Comparison of ENCODE assay signal across 12 cellular contexts in genomic region chr16:84176192-84177053, GRCh38. TPM values are rescaled to one million over a fixed set of nuclear protein-coding genes. Genes with fewer than 3 reads are reported as not detected.
DNase-seq lines count a peak whose midpoint lies in the region; ATAC-seq and TF ChIP-seq lines count a peak whose summit lies in the region.
"Had no signal": no experiment of that assay in that cellular context is flagged by ENCODE, and none has a peak within 500 bp of the region (broad histone marks: within the 10 kb centered on the region; RNA-seq: fewer than 3 reads in every experiment).

No MANE protein-coding gene starts in this region.

- DNase-seq in PC-3, result no peak
- no peak for DNase-seq in epithelial cell of prostate (ENCODE audit: low read depth, low spot score)
- DNase-seq in tibial artery, result no peak
- no peak for DNase-seq in omental fat pad (ENCODE audit: low spot score)
- no peak for DNase-seq in SHP77 treated with DMSO at 0.1 percent for 48 hours (lab: John Stamatoyannopoulos, UW)
- no peak for DNase-seq in HUDEP-2 (lab: John Stamatoyannopoulos, UW; ENCODE audit: unreplicated experiment in 76 of 76)
- DNase-seq: activated gamma-delta T cell; NCI-H1092 treated with DMSO at 0.1 percent for 48 hours; stimulated activated naive B cell treated with anti-CD40 and anti-IgM and Interleukin-4, amounts not matched to agents 10 μg/mL and 1 μg/mL and 100 μg/mL, for 72 hours; WERI-Rb-1 had no signal

- H3K9me3 ChIP-seq in PC-3 (ENCODE audit: low read length) (no peaks in the 10 kb centered on the region), muscle layer of duodenum (ENCODE audit: control insufficient read depth in 1 of 2, low read length in 2 of 2) (no peaks in the 10 kb centered on the region), tibial artery (no peaks in the 10 kb centered on the region)

- peak overlapping the region; percentile 63; the same call in 1 of the 2 replicates for H3K4me2 ChIP-seq in PC-3 (ENCODE audit: low read length)

- H4K20me1 ChIP-seq in PC-3 (ENCODE audit: low read length), result no peaks in the 10 kb centered on the region

- H3K27ac ChIP-seq in PC-3 (ENCODE audit: low read length) (peak overlapping the region; percentile 46), epithelial cell of prostate (peak overlapping the region; percentile 49), muscle layer of duodenum (ENCODE audit: low read length) (peak overlapping the region; percentile 8), tibial artery (peak overlapping the region; percentile 77 to 82)
- H3K27ac ChIP-seq: WERI-Rb-1 had no signal

- no TSS peak for BruUV-seq in PC-3 (replicated peaks; lab: Mats Ljungman, UMichigan)

- no peak overlapping the region for H3K9ac ChIP-seq in PC-3 (ENCODE audit: low read length)

- H3K79me2 ChIP-seq in PC-3 (ENCODE audit: low read length), result no peaks in the 10 kb centered on the region

- CTCF ChIA-PET in PC-3 (lab: Charles Lee), result interaction anchor here (1.6 kb wide), 1 partner anchor 10 kb away, joined by 5 read pairs; the partner anchor contains the start of gene TAF1C

- no peaks in the 10 kb centered on the region for H3F3A ChIP-seq in PC-3 (ENCODE audit: low read length, unreplicated experiment)

- ATAC-seq in PC-3 (no peak), omental fat pad (ENCODE audit: low FRiP score) (no peak), GM18867 (IDR thresholded peaks at IDR 0.05; ENCODE audit: unreplicated experiment) (no peak)

- H3K4me3 ChIP-seq in PC-3 (ENCODE audit: low read length) (no peak overlapping the region), muscle layer of duodenum (ENCODE audit: low read depth in 1 of 2, low read length in 2 of 2) (no peak overlapping the region), tibial artery (no peak overlapping the region)

- POLR2A ChIA-PET in PC-3 (lab: Charles Lee; ENCODE audit: unreplicated experiment), result interaction anchor here (0.6 kb wide), 2 partner anchors 132 to 192 kb away, joined by 3 to 5 read pairs; partner anchors contain the start of gene ATP2C2

- no peaks in the 10 kb centered on the region for H3K9me2 ChIP-seq in PC-3 (replicated peaks; ENCODE audit: low read length)

- no peaks in the 10 kb centered on the region for H3K36me3 ChIP-seq in PC-3 (ENCODE audit: low read depth, low read length)
- H3K36me3 ChIP-seq in muscle layer of duodenum (ENCODE audit: control insufficient read depth in 1 of 2, insufficient read depth in 2 of 2, low read length in 2 of 2), result peaks cover 10 to 31% of the 10 kb centered on the region in 2 donors
- H3K36me3 ChIP-seq in tibial artery, result peaks cover 25 to 33% (median 32%) of the 10 kb centered on the region in 3 donors
- H3K36me3 ChIP-seq: WERI-Rb-1 had no signal

- H2AFZ ChIP-seq in PC-3 (ENCODE audit: low read length), result no peak overlapping the region

- intact Hi-C loops in PC-3 (cut with micrococcal nuclease) (loop anchor here (5.0 kb wide), 1 partner anchor 219 kb away; no protein-coding TSS in a partner anchor), tibial artery (cut with DNase I; ENCODE audit: low total_unique reads) (no loop called here)

- H3K4me1 ChIP-seq in PC-3 (ENCODE audit: insufficient read depth, low read length), result peaks cover 20% of the 10 kb centered on the region
- H3K4me1 ChIP-seq in muscle layer of duodenum (ENCODE audit: control insufficient read depth in 1 of 2, insufficient read depth in 2 of 2, low read length in 2 of 2), result peaks cover 13 to 28% of the 10 kb centered on the region in 2 donors
- H3K4me1 ChIP-seq in tibial artery, result peaks cover 0 to 35% (median 31%) of the 10 kb centered on the region in 4 donors

- TF ChIP-seq CTCF in PC-3 (conservative IDR thresholded peaks at IDR 0.05; ENCODE audit: low read depth, low read length), result no peak
- TF ChIP-seq CTCF in tibial artery (IDR thresholded peaks at IDR 0.05), result no peak
- no peak for TF ChIP-seq CTCF in omental fat pad (IDR thresholded peaks at IDR 0.05)

- H3K27me3 ChIP-seq in PC-3 (ENCODE audit: low read length) (no peaks in the 10 kb centered on the region), muscle layer of duodenum (ENCODE audit: low read depth, low read length) (no peaks in the 10 kb centered on the region), tibial artery (no peaks in the 10 kb centered on the region)

RNA-seq across cellular contexts. Expression of gene TAF1C, which starts 10.4 kb away (rescaled TPM):
- total RNA-seq in PC-3 (2014; rRNA removed) (21.8 and 28.0 TPM in 2 replicates), omental fat pad (10 to 100 TPM; 24.4 to 73.9 (median 33.3) TPM)

RNA-seq across cellular contexts. Expression of gene ADAD2, which starts 14.5 kb away (rescaled TPM):
- not detected in 2 replicates for total RNA-seq in PC-3 (2014; rRNA removed)
- 1 to 10 TPM in 2 of 4 donors, under 1 TPM in 1, not detected in 1; 0.19 to 4.3 (median 1.6) TPM for total RNA-seq in omental fat pad

RNA-seq across cellular contexts. Expression of gene DNAAF1, which starts 31.3 kb away (rescaled TPM):
- total RNA-seq in PC-3 (2014; rRNA removed) (not detected in 2 replicates), omental fat pad (under 1 TPM in 3 of 4 donors, not detected in 1; 0.28 to 0.48 (median 0.32) TPM)

RNA-seq across cellular contexts. Expression of gene HSDL1, which starts 31.4 kb away (rescaled TPM):
- total RNA-seq in PC-3 (2014; rRNA removed) (9.7 and 13.3 TPM in 2 replicates), omental fat pad (10 to 100 TPM in 3 of 4 donors, 1 to 10 TPM in 1; 8.8 to 21.4 (median 15.8) TPM)

RNA-seq across cellular contexts. Expression of gene MBTPS1, which starts 59.7 kb away (rescaled TPM):
- total RNA-seq in PC-3 (2014; rRNA removed) (56.1 and 56.6 TPM in 2 replicates), omental fat pad (100 to 1,000 TPM in 1 of 4 donors, 10 to 100 TPM in 3; 75.3 to 100 (median 84.3) TPM)

Comparison
In these comparisons a context has a peak if more than half of its experiments do, and no peak if none do; other contexts are left out.
1. H3K27ac ChIP-seq: peak in every context shown above with its lines; median percentile 80 in tibial artery; 49 in epithelial cell of prostate; 46 in PC-3; 8 in muscle layer of duodenum.